Comparison of ENCODE assay signal across 8 cellular contexts in the genomic region with DNA sequence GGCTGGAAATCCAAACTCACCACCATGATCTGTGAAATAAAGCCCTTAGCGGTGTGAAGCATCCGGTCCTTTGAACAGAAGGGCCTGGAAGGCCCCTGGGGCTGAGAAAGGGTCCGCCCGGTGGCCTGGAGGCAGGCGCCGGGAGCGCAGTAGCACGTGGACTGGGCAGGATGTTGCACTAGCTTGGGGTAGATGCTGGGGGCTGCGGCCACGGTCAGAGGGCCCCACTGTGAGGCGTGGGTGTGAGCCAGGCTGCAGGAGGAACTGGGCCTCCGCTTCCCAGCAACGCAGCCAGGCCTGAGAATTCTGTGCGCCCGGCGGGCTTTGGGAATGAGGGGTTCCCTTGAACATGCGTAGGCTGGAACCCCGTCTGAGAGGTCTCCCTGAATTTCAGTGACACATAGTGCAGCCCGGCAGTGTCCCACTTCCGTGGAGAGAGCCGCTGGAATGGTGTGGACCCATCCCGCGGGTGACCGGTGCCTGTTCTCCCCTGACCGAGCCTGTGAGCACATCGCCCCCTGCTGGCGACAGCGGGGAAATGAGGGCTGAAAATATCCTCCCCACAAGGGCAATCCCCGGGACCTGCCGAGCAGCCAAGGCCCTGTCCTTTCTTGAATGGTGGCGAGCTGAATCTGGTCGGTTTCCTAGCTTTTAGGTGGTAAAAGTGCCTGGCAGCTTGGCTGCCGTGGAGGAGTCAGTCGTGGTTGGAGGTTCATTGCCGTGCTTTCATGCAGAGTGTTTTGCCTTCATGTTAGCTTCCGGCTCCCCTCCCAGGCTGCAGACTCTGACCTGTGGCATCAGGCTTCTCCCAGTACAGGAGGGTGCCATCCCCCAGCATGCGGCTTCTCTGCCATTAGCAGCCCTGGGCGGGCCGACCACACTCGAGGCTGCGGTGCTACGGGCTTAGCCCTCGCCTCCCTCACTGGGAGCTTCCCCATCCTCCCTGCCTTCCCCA. TPM values are rescaled to one million over a fixed set of nuclear protein-coding genes. Genes with fewer than 3 reads are reported as not detected.
DNase-seq lines count a peak whose midpoint lies in the region; ATAC-seq and TF ChIP-seq lines count a peak whose summit lies in the region.

No MANE protein-coding gene starts in this region.

- H3K4me3 ChIP-seq in GM06990 (replicated peaks; ENCODE audit: low read depth, low read length): no peak overlapping the region
- H3K4me3 ChIP-seq in H7 (ENCODE audit: insufficient read depth, low read depth, low read length): no peak overlapping the region
- no peak overlapping the region for H3K4me3 ChIP-seq in epithelial cell of esophagus (ENCODE audit: low read length)

- no peaks in the 10 kb centered on the region for H3K27me3 ChIP-seq in GM06990 (replicated peaks; ENCODE audit: control insufficient read depth, insufficient read depth, low read length)
- H3K27me3 ChIP-seq in H7 (ENCODE audit: control insufficient read depth, insufficient read depth, low read length): no peaks in the 10 kb centered on the region

- ATAC-seq in HG02840 (IDR thresholded peaks at IDR 0.05; ENCODE audit: low FRiP score, unreplicated experiment): no peak

- TF ChIP-seq CTCF in GM06990 (IDR thresholded peaks at IDR 0.05; ENCODE audit: insufficient read depth, low read length, poor library complexity, severe bottlenecking): peak; percentile 94
- TF ChIP-seq CTCF in epithelial cell of esophagus (IDR thresholded peaks at IDR 0.05; ENCODE audit: insufficient read depth, low read depth, low read length, missing control alignments): peak; percentile 88

- H3K36me3 ChIP-seq in GM06990 (ENCODE audit: control insufficient read depth, insufficient read depth, low read length): no peaks in the 10 kb centered on the region
- H3K36me3 ChIP-seq in H7 (replicated peaks; ENCODE audit: control insufficient read depth, insufficient read depth, low read length): peaks cover 27% of the 10 kb centered on the region

- peak; percentile 54 for DNase-seq in GM06990 (ENCODE audit: extremely low read depth, insufficient read length)
- DNase-seq in H7: peak; percentile 96
- peak; percentile 54 for DNase-seq in NCI-H460 (ENCODE audit: extremely low read depth, low read depth)
- peak; percentile 49 for DNase-seq in activated CD8-positive, alpha-beta memory T cell treated with anti-CD3 and anti-CD28 coated beads, Interleukin-2, amount 50 U/mL, for 4 hours
- peak; percentile 60 for DNase-seq in epithelial cell of esophagus (ENCODE audit: low read depth)
- DNase-seq in mucosa of gallbladder (ENCODE audit: low spot score): peak; percentile 65
- DNase-seq in stimulated activated CD8-positive, alpha-beta memory T cell treated with anti-CD3 and anti-CD28 coated beads, Interleukin-4, amount 100 ng/mL, for 48 hours: peak; percentile 81

RNA-seq across cellular contexts. Expression of gene DNAJA2, which starts 43.8 kb away (rescaled TPM):
- 91.6 and 129 TPM in 2 replicates for total RNA-seq in H7 (2014; rRNA removed; shearing (Covaris generic))
- total RNA-seq in NCI-H460 (2014; rRNA removed; shearing (Covaris generic)): 99.5 and 110 TPM in 2 replicates
- 49.5 and 64.6 TPM in 2 replicates for polyA plus RNA-seq in NCI-H460 (2014; cell fraction: nucleus; rRNA removed)
- total RNA-seq in mucosa of gallbladder: 62.8 TPM

RNA-seq across cellular contexts. Expression of gene GPT2, which starts 45.5 kb away (rescaled TPM):
- total RNA-seq in H7 (2014; rRNA removed; shearing (Covaris generic)): 56.8 and 63.2 TPM in 2 replicates
- total RNA-seq in NCI-H460 (2014; rRNA removed; shearing (Covaris generic)): 22.9 and 23.3 TPM in 2 replicates
- polyA plus RNA-seq in NCI-H460 (2014; cell fraction: nucleus; rRNA removed): 45.3 and 49.2 TPM in 2 replicates
- 44.7 TPM for total RNA-seq in mucosa of gallbladder
